29 cellular contexts compared by ENCODE assay signal in the genomic region with DNA sequence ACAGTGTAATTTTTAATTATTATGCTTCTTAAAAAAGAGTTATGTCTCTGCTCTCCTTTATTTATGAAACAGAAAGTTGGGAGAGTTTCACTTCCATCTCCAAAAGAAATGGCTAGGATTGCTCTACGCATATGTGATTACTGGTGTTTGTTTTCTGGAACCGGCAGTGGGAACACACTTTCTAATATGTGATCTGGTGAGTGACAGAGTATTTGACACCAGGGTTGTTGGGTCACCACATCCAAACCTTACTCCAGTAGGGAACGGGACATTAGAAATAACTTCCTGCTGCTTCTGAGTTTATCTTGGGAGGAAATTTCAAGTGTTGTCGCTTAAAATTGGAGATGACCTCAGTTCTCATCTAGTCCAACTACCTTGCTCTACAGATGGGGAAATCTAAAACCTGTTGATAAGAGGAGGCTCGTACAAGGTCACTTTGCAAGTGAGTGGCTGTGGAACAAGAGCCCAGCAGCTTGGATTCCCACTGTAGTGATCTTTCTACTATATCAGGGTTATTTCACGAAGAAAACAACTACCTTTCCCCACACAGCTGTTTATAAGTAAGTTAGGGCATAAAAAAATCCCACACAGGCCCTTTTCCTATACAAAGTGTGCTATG.
"Had no signal": no experiment of that assay in that cellular context is flagged by ENCODE, and none has a peak within 500 bp of the region (broad histone marks: within the 10 kb centered on the region; RNA-seq: fewer than 3 reads in every experiment).

No MANE protein-coding gene starts in this region.

- DNase-seq: activated CD4-positive, alpha-beta memory T cell treated with anti-CD3 and anti-CD28 coated beads for 36 hours; activated CD4-positive, alpha-beta T cell treated with anti-CD3 and anti-CD28 coated beads for 36 hours; activated CD4-positive, alpha-beta T cell treated with anti-CD3 and anti-CD28 coated beads, Interleukin-2, amount 10 ng/mL, durations not matched to agents 24 days and 14 days; activated CD4-positive, CD25-positive, alpha-beta regulatory T cell; activated CD4-positive, CD25-positive, alpha-beta regulatory T cell treated with anti-CD3 and anti-CD28 coated beads, Interleukin-2, amount 50 U/mL, for 72 hours; activated CD8-positive, alpha-beta memory T cell treated with anti-CD3 and anti-CD28 coated beads, Interleukin-2, amount 10 ng/mL, durations not matched to agents 7 days and 5 days; activated CD8-positive, alpha-beta memory T cell treated with anti-CD3 and anti-CD28 coated beads, Interleukin-2, amount 50 U/mL, for 4 hours; activated CD8-positive, alpha-beta T cell treated with anti-CD3 and anti-CD28 coated beads, Interleukin-2, amount 10 ng/mL, durations not matched to agents 7 days and 5 days; activated effector memory CD4-positive, alpha-beta T cell treated with anti-CD3 and anti-CD28 coated beads, Interleukin-2, amount 50 U/mL, for 16 hours; activated naive CD4-positive, alpha-beta T cell treated with anti-CD3 and anti-CD28 coated beads for 36 hours; activated naive CD8-positive, alpha-beta T cell treated with anti-CD3 and anti-CD28 coated beads for 36 hours; activated naive CD8-positive, alpha-beta T cell treated with anti-CD3 and anti-CD28 coated beads, Interleukin-2, amount 50 U/mL, for 24 hours; activated T-cell treated with anti-CD3 and anti-CD28 coated beads, Interleukin-2, amount 50 U/mL, for 1 hour; activated T-cell treated with anti-CD3 and anti-CD28 coated beads, Interleukin-2, amount 50 U/mL, for 48 hours; adrenal gland; amygdala; aorta; caudate nucleus; effector CD8-positive, alpha-beta T cell; esophagus squamous epithelium; foreskin melanocyte; T-helper 1 cell; T-helper 17 cell; T1000 had no signal

- H3K27me3 ChIP-seq: adrenal gland, breast epithelium, esophagus squamous epithelium, gastroesophageal sphincter had no signal

- ATAC-seq: activated CD4-positive, alpha-beta T cell treated with anti-CD3 and anti-CD28 coated beads for 36 hours; activated CD8-positive, alpha-beta memory T cell treated with anti-CD3 and anti-CD28 coated beads, Interleukin-2, amount 10 ng/mL, durations not matched to agents 7 days and 5 days; activated CD8-positive, alpha-beta T cell treated with anti-CD3 and anti-CD28 coated beads, Interleukin-2, amount 10 ng/mL, durations not matched to agents 7 days and 5 days; activated naive CD8-positive, alpha-beta T cell treated with anti-CD3 and anti-CD28 coated beads, Interleukin-2, amount 50 U/mL, for 24 hours; gastroesophageal sphincter; T-helper 17 cell had no signal

- H3K4me3 ChIP-seq: adrenal gland, breast epithelium, esophagus squamous epithelium, gastroesophageal sphincter had no signal

- H3K4me1 ChIP-seq: adrenal gland, breast epithelium, gastroesophageal sphincter had no signal

- H3K36me3 ChIP-seq: adrenal gland, breast epithelium, esophagus squamous epithelium, gastroesophageal sphincter had no signal

- FAIRE-seq: colon, endometrium had no signal

- H3K27ac ChIP-seq: adrenal gland, breast epithelium, epithelial cell of prostate, esophagus squamous epithelium, gastroesophageal sphincter had no signal

- H3K9me3 ChIP-seq: adrenal gland, breast epithelium, esophagus squamous epithelium, gastroesophageal sphincter had no signal
